ENCODE assay signal across 1 cellular context in the genomic region with DNA sequence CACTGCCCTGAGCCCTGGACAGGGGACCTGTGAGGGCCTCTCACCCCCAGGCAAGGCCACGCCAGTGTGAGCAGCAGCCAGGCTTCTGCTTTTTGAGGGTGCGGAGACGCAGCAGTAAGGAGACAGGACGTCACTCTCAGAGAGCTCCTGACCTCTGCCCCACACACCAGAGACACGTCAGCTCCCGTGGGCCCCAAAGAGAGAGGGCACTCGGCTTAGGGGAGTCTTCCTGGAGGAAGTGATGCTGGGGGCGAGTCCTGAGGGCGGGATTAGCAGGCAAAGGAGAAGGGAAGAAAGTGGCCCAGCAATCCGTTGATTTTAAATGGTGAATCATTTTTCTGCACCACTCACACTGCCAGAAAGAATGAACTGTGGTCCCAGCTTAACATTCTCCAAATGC.
TF ChIP-seq lines count a peak whose summit lies in the region.

No MANE protein-coding gene starts in this region.

TF ChIP-seq in WTC11, 78 proteins besides CTCF, POLR2A, EP300 and RAD21 (continued from another document):
- TF ChIP-seq ZNF425 (CRISPR knock-in tag; conservative IDR thresholded peaks at IDR 0.05) (no peak), RELA (CRISPR knock-in tag; IDR thresholded peaks at IDR 0.05; ENCODE audit: borderline replicate concordance) (no peak), ZNF121 (CRISPR knock-in tag; IDR thresholded peaks at IDR 0.05) (no peak), ESRRA (CRISPR knock-in tag; IDR thresholded peaks at IDR 0.05; ENCODE audit: borderline replicate concordance) (no peak), JAZF1 (CRISPR knock-in tag; IDR thresholded peaks at IDR 0.05) (no peak), NR2C2 (CRISPR knock-in tag; IDR thresholded peaks at IDR 0.05) (no peak), SOX15 (CRISPR knock-in tag; IDR thresholded peaks at IDR 0.05) (no peak), CREB1 (CRISPR knock-in tag; IDR thresholded peaks at IDR 0.05) (no peak)
- TF ChIP-seq, protein P1, sequence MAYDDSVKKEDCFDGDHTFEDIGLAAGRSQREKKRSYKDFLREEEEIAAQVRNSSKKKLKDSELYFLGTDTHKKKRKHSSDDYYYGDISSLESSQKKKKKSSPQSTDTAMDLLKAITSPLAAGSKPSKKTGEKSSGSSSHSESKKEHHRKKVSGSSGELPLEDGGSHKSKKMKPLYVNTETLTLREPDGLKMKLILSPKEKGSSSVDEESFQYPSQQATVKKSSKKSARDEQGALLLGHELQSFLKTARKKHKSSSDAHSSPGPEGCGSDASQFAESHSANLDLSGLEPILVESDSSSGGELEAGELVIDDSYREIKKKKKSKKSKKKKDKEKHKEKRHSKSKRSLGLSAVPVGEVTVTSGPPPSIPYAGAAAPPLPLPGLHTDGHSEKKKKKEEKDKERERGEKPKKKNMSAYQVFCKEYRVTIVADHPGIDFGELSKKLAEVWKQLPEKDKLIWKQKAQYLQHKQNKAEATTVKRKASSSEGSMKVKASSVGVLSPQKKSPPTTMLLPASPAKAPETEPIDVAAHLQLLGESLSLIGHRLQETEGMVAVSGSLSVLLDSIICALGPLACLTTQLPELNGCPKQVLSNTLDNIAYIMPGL (CRISPR knock-in tag; IDR thresholded peaks at IDR 0.05), result no peak
